26 cellular contexts compared by ENCODE assay signal in genomic region chr19:18264956-18265610, GRCh38. TPM values are rescaled to one million over a fixed set of nuclear protein-coding genes. Genes with fewer than 3 reads are reported as not detected.
"Had no signal": no experiment of that assay in that cellular context is flagged by ENCODE, and none has a peak within 500 bp of the region (broad histone marks: within the 10 kb centered on the region; RNA-seq: fewer than 3 reads in every experiment).

No MANE protein-coding gene starts in this region.

- DNase-seq: activated CD4-positive, alpha-beta memory T cell treated with anti-CD3 and anti-CD28 coated beads, Interleukin-2, amount 10 ng/mL, durations not matched to agents 7 days and 5 days; activated CD4-positive, alpha-beta T cell treated with anti-CD3 and anti-CD28 coated beads for 48 hours; activated CD8-positive, alpha-beta memory T cell treated with anti-CD3 and anti-CD28 coated beads, Interleukin-2, amount 50 U/mL, for 48 hours; activated gamma-delta T cell; activated naive CD4-positive, alpha-beta T cell treated with anti-CD3 and anti-CD28 coated beads, Interleukin-2, amount 10 ng/mL, durations not matched to agents 7 days and 5 days; activated T-cell treated with anti-CD3 and anti-CD28 coated beads, Interleukin-2, amount 50 U/mL, for 24 hours; amniotic stem cell; brain microvascular endothelial cell; cortex of kidney; foreskin fibroblast; heart right ventricle; kidney glomerular epithelial cell; stimulated activated CD4-positive, alpha-beta T cell treated with anti-CD3 and anti-CD28 coated beads, Interleukin-15, amount 100 ng/mL, for 24 hours; stimulated activated CD4-positive, alpha-beta T cell treated with anti-CD3 and anti-CD28 coated beads, Interleukin-2, amount 100 ng/mL, for 24 hours; stimulated activated naive B cell treated with anti-CD40 and anti-IgM and Interleukin-4, amounts not matched to agents 10 μg/mL and 1 μg/mL and 100 μg/mL, for 72 hours; T-helper 9 cell; tibial artery; upper lobe of right lung; WERI-Rb-1 had no signal

- H3K9me3 ChIP-seq: heart right ventricle, right atrium auricular region, suprapubic skin, tibial artery, upper lobe of right lung had no signal

- H3K27me3 ChIP-seq: brain microvascular endothelial cell, heart right ventricle, right atrium auricular region, suprapubic skin, tibial artery, upper lobe of right lung had no signal

- H3K27ac ChIP-seq: brain microvascular endothelial cell, heart right ventricle, right atrium auricular region, suprapubic skin, tibial artery, upper lobe of right lung, WERI-Rb-1 had no signal

- ATAC-seq: activated CD4-positive, CD25-positive, alpha-beta regulatory T cell treated with anti-CD3 and anti-CD28 coated beads, Interleukin-2, amount 50 U/mL, for 24 hours; left lobe of liver; stimulated activated naive B cell treated with anti-CD40 and anti-IgM and Interleukin-4, amounts not matched to agents 10 μg/mL and 1 μg/mL and 100 μg/mL, for 72 hours; upper lobe of right lung had no signal

- H3K4me3 ChIP-seq: heart right ventricle, lung, right atrium auricular region, suprapubic skin, tibial artery, upper lobe of right lung had no signal

- H3K4me1 ChIP-seq: heart right ventricle, right atrium auricular region, tibial artery, upper lobe of right lung had no signal

RNA-seq across cellular contexts. Expression of gene IQCN, which starts 9.2 kb away (rescaled TPM):
- total RNA-seq: pulmonary artery endothelial cell had no signal

RNA-seq across cellular contexts. Expression of gene PDE4C, which starts 38.8 kb away (rescaled TPM):
- total RNA-seq: T-helper 1 cell treated with Interleukin-12 subunit alpha and Interleukin-12 subunit beta and Interleukin-4 antibody, amounts not matched to agents 30 ng/mL and 1 ng/mL, for 36 hours had no signal
